2 cellular contexts compared by ENCODE assay signal in genomic region chr16:88966986-88967799, GRCh38.
TF ChIP-seq lines count a peak whose summit lies in the region.

No MANE protein-coding gene starts in this region.

TF ChIP-seq in IMR-90, 13 proteins besides CTCF, POLR2A, EP300 and RAD21:
- TF ChIP-seq RFX5 (IDR thresholded peaks at IDR 0.05; ENCODE audit: low read depth, low read length) (no peak), MAZ (IDR thresholded peaks at IDR 0.05; ENCODE audit: borderline replicate concordance, low read depth, low read length) (no peak), SMC3 (IDR thresholded peaks at IDR 0.05; ENCODE audit: low read depth, low read length) (no peak), RCOR1 (IDR thresholded peaks at IDR 0.05; ENCODE audit: insufficient replicate concordance, low read length) (no peak), NFE2L2 (IDR thresholded peaks at IDR 0.05; ENCODE audit: low read depth, low read length) (no peak), ELK1 (IDR thresholded peaks at IDR 0.05; ENCODE audit: borderline replicate concordance, low read depth, low read length) (no peak), BHLHE40 (IDR thresholded peaks at IDR 0.05; ENCODE audit: low read depth, low read length) (no peak), MXI1 (IDR thresholded peaks at IDR 0.05; ENCODE audit: borderline replicate concordance, low read depth, low read length) (no peak), CHD1 (IDR thresholded peaks at IDR 0.05; ENCODE audit: low read depth, low read length) (no peak), MAFK (IDR thresholded peaks at IDR 0.05; ENCODE audit: low read depth, low read length) (no peak), CEBPB (IDR thresholded peaks at IDR 0.05; ENCODE audit: low read depth, low read length) (no peak), USF2 (IDR thresholded peaks at IDR 0.05; ENCODE audit: low read depth, low read length) (no peak), FOS (IDR thresholded peaks at IDR 0.05; ENCODE audit: low read depth, low read length) (no peak)
TF ChIP-seq in IMR-90: peak in this region for 0.

TF ChIP-seq in SK-N-SH treated with all-trans-retinoic acid at 6 μM for 48 hours, 23 proteins besides CTCF, POLR2A, EP300 and RAD21:
- no peak for TF ChIP-seq BACH2 (CRISPR knock-in tag; IDR thresholded peaks at IDR 0.05; ENCODE audit: borderline replicate concordance)
- TF ChIP-seq, protein P1, sequence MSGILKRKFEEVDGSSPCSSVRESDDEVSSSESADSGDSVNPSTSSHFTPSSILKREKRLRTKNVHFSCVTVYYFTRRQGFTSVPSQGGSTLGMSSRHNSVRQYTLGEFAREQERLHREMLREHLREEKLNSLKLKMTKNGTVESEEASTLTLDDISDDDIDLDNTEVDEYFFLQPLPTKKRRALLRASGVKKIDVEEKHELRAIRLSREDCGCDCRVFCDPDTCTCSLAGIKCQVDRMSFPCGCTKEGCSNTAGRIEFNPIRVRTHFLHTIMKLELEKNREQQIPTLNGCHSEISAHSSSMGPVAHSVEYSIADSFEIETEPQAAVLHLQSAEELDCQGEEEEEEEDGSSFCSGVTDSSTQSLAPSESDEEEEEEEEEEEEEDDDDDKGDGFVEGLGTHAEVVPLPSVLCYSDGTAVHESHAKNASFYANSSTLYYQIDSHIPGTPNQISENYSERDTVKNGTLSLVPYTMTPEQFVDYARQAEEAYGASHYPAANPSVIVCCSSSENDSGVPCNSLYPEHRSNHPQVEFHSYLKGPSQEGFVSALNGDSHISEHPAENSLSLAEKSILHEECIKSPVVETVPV (CRISPR knock-in tag; IDR thresholded peaks at IDR 0.05) = no peak
- no peak for TF ChIP-seq CREB5 (CRISPR knock-in tag; IDR thresholded peaks at IDR 0.05; ENCODE audit: low read depth)
- no peak for TF ChIP-seq ISL1 (CRISPR knock-in tag; IDR thresholded peaks at IDR 0.05)
- TF ChIP-seq ZNF8 (CRISPR knock-in tag; IDR thresholded peaks at IDR 0.05) = no peak
- no peak for TF ChIP-seq ZFP30 (CRISPR knock-in tag; IDR thresholded peaks at IDR 0.05)
- no peak for TF ChIP-seq RARB (CRISPR knock-in tag; IDR thresholded peaks at IDR 0.05)
- TF ChIP-seq ZC3H10 (CRISPR knock-in tag; IDR thresholded peaks at IDR 0.05) = no peak
- no peak for TF ChIP-seq CSDC2 (CRISPR knock-in tag; IDR thresholded peaks at IDR 0.05)
- no peak for TF ChIP-seq GLIS3 (CRISPR knock-in tag; IDR thresholded peaks at IDR 0.05)
- TF ChIP-seq POU6F1 (CRISPR knock-in tag; IDR thresholded peaks at IDR 0.05; ENCODE audit: borderline replicate concordance, low read depth) = no peak
- TF ChIP-seq, protein P2, sequence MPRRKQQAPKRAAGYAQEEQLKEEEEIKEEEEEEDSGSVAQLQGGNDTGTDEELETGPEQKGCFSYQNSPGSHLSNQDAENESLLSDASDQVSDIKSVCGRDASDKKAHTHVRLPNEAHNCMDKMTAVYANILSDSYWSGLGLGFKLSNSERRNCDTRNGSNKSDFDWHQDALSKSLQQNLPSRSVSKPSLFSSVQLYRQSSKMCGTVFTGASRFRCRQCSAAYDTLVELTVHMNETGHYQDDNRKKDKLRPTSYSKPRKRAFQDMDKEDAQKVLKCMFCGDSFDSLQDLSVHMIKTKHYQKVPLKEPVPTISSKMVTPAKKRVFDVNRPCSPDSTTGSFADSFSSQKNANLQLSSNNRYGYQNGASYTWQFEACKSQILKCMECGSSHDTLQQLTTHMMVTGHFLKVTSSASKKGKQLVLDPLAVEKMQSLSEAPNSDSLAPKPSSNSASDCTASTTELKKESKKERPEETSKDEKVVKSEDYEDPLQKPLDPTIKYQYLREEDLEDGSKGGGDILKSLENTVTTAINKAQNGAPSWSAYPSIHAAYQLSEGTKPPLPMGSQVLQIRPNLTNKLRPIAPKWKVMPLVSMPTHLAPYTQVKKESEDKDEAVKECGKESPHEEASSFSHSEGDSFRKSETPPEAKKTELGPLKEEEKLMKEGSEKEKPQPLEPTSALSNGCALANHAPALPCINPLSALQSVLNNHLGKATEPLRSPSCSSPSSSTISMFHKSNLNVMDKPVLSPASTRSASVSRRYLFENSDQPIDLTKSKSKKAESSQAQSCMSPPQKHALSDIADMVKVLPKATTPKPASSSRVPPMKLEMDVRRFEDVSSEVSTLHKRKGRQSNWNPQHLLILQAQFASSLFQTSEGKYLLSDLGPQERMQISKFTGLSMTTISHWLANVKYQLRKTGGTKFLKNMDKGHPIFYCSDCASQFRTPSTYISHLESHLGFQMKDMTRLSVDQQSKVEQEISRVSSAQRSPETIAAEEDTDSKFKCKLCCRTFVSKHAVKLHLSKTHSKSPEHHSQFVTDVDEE (CRISPR knock-in tag; IDR thresholded peaks at IDR 0.05) = no peak
- TF ChIP-seq PATZ1 (CRISPR knock-in tag; IDR thresholded peaks at IDR 0.05; ENCODE audit: borderline replicate concordance) = no peak
- TF ChIP-seq ESRRG (CRISPR knock-in tag; IDR thresholded peaks at IDR 0.05) = no peak
- no peak for TF ChIP-seq ZNF565 (CRISPR knock-in tag; conservative IDR thresholded peaks at IDR 0.05; ENCODE audit: low read depth)
- TF ChIP-seq TOX (CRISPR knock-in tag; IDR thresholded peaks at IDR 0.05; ENCODE audit: borderline replicate concordance) = no peak
- TF ChIP-seq OSR1 (CRISPR knock-in tag; IDR thresholded peaks at IDR 0.05) = no peak
- TF ChIP-seq ZNF70 (CRISPR knock-in tag; IDR thresholded peaks at IDR 0.05) = no peak
- no peak for TF ChIP-seq TCF4 (CRISPR knock-in tag; IDR thresholded peaks at IDR 0.05; ENCODE audit: borderline replicate concordance)
